Comparison of ENCODE assay signal across 21 cellular contexts in the genomic region with DNA sequence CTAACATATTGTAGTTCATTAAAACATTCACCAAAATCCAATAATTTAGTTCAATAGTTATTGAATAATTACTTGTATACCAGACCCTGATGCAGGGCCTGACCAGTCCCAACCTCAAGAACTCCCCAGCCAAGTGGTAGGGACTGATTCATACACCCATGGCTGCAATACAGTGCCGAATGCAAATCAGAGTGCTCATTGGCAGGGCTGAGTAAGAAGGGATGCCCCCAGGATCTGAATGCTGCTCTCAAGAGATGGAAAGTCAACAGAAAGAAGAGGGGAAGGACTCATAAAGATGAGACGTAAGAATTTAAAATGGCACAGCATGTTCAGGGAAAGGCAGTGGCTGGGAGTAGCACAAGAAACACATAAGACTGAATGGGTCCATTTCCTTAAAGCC.
"Had no signal": no experiment of that assay in that cellular context is flagged by ENCODE, and none has a peak within 500 bp of the region (broad histone marks: within the 10 kb centered on the region; RNA-seq: fewer than 3 reads in every experiment).

No MANE protein-coding gene starts in this region.

- DNase-seq: activated CD4-positive, alpha-beta T cell treated with anti-CD3 and anti-CD28 coated beads, Interleukin-2, amount 50 U/mL, for 4 hours; activated CD4-positive, CD25-positive, alpha-beta regulatory T cell treated with anti-CD3 and anti-CD28 coated beads, Interleukin-2, amount 50 U/mL, for 72 hours; activated effector memory CD4-positive, alpha-beta T cell treated with Interleukin-2 at 50 U/mL for 16 hours; activated T-cell treated with anti-CD3 and anti-CD28 coated beads, Interleukin-2, amount 50 U/mL, for 24 hours; adrenal gland; caudate nucleus; cortex of kidney; effector CD8-positive, alpha-beta T cell; head of caudate nucleus; immature natural killer cell; occipital lobe; stimulated activated CD4-positive, alpha-beta T cell treated with anti-CD3 and anti-CD28 coated beads, Interleukin-15, amount 100 ng/mL, for 24 hours; stimulated activated CD4-positive, alpha-beta T cell treated with anti-CD3 and anti-CD28 coated beads, Interleukin-4, amount 100 ng/mL, for 1 hour; stimulated activated naive CD4-positive, alpha-beta T cell; SW 1271; transverse colon had no signal

- H3K27ac ChIP-seq: adrenal gland, right atrium auricular region, skin epidermis, transverse colon had no signal

- H3K27ac Mint-ChIP-seq: activated naive CD4-positive, alpha-beta T cell treated with anti-CD3 and anti-CD28 coated beads, Interleukin-2, amount 50 U/mL, for 24 hours; activated T-cell treated with anti-CD3 and anti-CD28 coated beads, Interleukin-2, amount 50 U/mL, for 24 hours; T-helper 2 cell treated with Interferon-gamma antibody and Interleukin-4, amounts not matched to agents 5 μg/mL and 100 μg/mL, for 36 hours had no signal

- H3K27me3 Mint-ChIP-seq: activated naive CD4-positive, alpha-beta T cell treated with anti-CD3 and anti-CD28 coated beads, Interleukin-2, amount 50 U/mL, for 24 hours; activated T-cell treated with anti-CD3 and anti-CD28 coated beads, Interleukin-2, amount 50 U/mL, for 24 hours had no signal

- H3K27me3 ChIP-seq: adrenal gland, right atrium auricular region, transverse colon had no signal

- H3K9me3 ChIP-seq: adrenal gland, right atrium auricular region, transverse colon had no signal

- H3K4me3 Mint-ChIP-seq: activated naive CD4-positive, alpha-beta T cell treated with anti-CD3 and anti-CD28 coated beads, Interleukin-2, amount 50 U/mL, for 24 hours; activated T-cell treated with anti-CD3 and anti-CD28 coated beads, Interleukin-2, amount 50 U/mL, for 24 hours; immature natural killer cell; nephron; T-helper 2 cell treated with Interferon-gamma antibody and Interleukin-4, amounts not matched to agents 5 μg/mL and 100 μg/mL, for 36 hours had no signal

- H3K36me3 ChIP-seq: adrenal gland, right atrium auricular region, transverse colon had no signal

- H3K9me3 Mint-ChIP-seq: activated naive CD4-positive, alpha-beta T cell treated with anti-CD3 and anti-CD28 coated beads, Interleukin-2, amount 50 U/mL, for 24 hours; immature natural killer cell; T-helper 2 cell treated with Interferon-gamma antibody and Interleukin-4, amounts not matched to agents 5 μg/mL and 100 μg/mL, for 36 hours had no signal

- H3K4me3 ChIP-seq: adrenal gland, right atrium auricular region, skin epidermis, transverse colon had no signal
